ENCODE assay signal across 6 cellular contexts in genomic region chr14:24366375-24366663, GRCh38. TPM values are rescaled to one million over a fixed set of nuclear protein-coding genes. Genes with fewer than 3 reads are reported as not detected.
DNase-seq lines count a peak whose midpoint lies in the region; ATAC-seq and TF ChIP-seq lines count a peak whose summit lies in the region.

No MANE protein-coding gene starts in this region.

- no peak for TF ChIP-seq POLR2A in upper lobe of left lung (IDR thresholded peaks at IDR 0.05)

- H3K9me3 ChIP-seq in hepatocyte (ENCODE audit: low read depth) (no peaks in the 10 kb centered on the region), upper lobe of left lung (no peaks in the 10 kb centered on the region)

- peaks cover 28% of the 10 kb centered on the region for H3K4me1 Mint-ChIP-seq in activated naive CD4-positive, alpha-beta T cell treated with anti-CD3 and anti-CD28 coated beads, Interleukin-2, amount 50 U/mL, for 24 hours

- peak overlapping the region; percentile 15 for H3K4me3 ChIP-seq in hepatocyte
- H3K4me3 ChIP-seq in upper lobe of left lung = peak overlapping the region; percentile 19 to 57 (median 49)

- H3K27ac ChIP-seq in hepatocyte = peak overlapping the region; percentile 98
- H3K27ac ChIP-seq in upper lobe of left lung = peak overlapping the region; percentile 85 to 91 (median 87)

- no peak for DNase-seq in activated naive CD4-positive, alpha-beta T cell treated with anti-CD3 and anti-CD28 coated beads, Interleukin-2, amount 50 U/mL, for 72 hours (ENCODE audit: low spot score in 2 of 2)
- DNase-seq in hepatocyte (ENCODE audit: low spot score) = no peak
- DNase-seq in upper lobe of left lung = no peak
- no peak for DNase-seq in middle frontal gyrus (ENCODE audit: extremely low spot score, low spot score)
- no peak for DNase-seq in activated CD4-positive, alpha-beta T cell treated with anti-CD3 and anti-CD28 coated beads for 48 hours

- H3K27me3 ChIP-seq in hepatocyte = no peaks in the 10 kb centered on the region
- H3K27me3 ChIP-seq in upper lobe of left lung = no peaks in the 10 kb centered on the region

- H3K36me3 ChIP-seq in hepatocyte (replicated peaks; ENCODE audit: insufficient read depth, low read depth) = no peaks in the 10 kb centered on the region
- H3K36me3 ChIP-seq in upper lobe of left lung = no peaks in the 10 kb centered on the region

- peaks cover 7% of the 10 kb centered on the region for H3K4me1 ChIP-seq in hepatocyte (ENCODE audit: insufficient read depth)
- H3K4me1 ChIP-seq in upper lobe of left lung = peaks cover 23 to 41% (median 33%) of the 10 kb centered on the region in 4 donors

- H3K27me3 Mint-ChIP-seq in activated naive CD4-positive, alpha-beta T cell treated with anti-CD3 and anti-CD28 coated beads, Interleukin-2, amount 50 U/mL, for 24 hours = peaks cover 41% of the 10 kb centered on the region

- peak overlapping the region; percentile 68 for H2AFZ ChIP-seq in hepatocyte

- H3K4me2 ChIP-seq in hepatocyte = peak overlapping the region; percentile 79

- TF ChIP-seq EP300 in upper lobe of left lung (IDR thresholded peaks at IDR 0.05) = no peak

- peak overlapping the region; percentile 84 for H3K4me3 Mint-ChIP-seq in activated naive CD4-positive, alpha-beta T cell treated with anti-CD3 and anti-CD28 coated beads, Interleukin-2, amount 50 U/mL, for 24 hours

- no peaks in the 10 kb centered on the region for H3K9me3 Mint-ChIP-seq in activated naive CD4-positive, alpha-beta T cell treated with anti-CD3 and anti-CD28 coated beads, Interleukin-2, amount 50 U/mL, for 24 hours
- no peaks in the 10 kb centered on the region for H3K9me3 Mint-ChIP-seq in activated naive CD4-positive, alpha-beta T cell treated with anti-CD3 and anti-CD28 coated beads, Interleukin-2, amount 50 U/mL, for 72 hours

- ATAC-seq in activated naive CD4-positive, alpha-beta T cell treated with anti-CD3 and anti-CD28 coated beads, Interleukin-2, amount 50 U/mL, for 72 hours = no peak
- no peak for ATAC-seq in upper lobe of left lung (ENCODE audit: low FRiP score in 2 of 2)

- H4K20me1 ChIP-seq in hepatocyte (ENCODE audit: insufficient read depth, poor library complexity, severe bottlenecking) = no peaks in the 10 kb centered on the region

- H3K79me2 ChIP-seq in hepatocyte = peaks cover 7% of the 10 kb centered on the region

- H3K27ac Mint-ChIP-seq in activated naive CD4-positive, alpha-beta T cell treated with anti-CD3 and anti-CD28 coated beads, Interleukin-2, amount 50 U/mL, for 24 hours = no peak overlapping the region
- peak overlapping the region in 1 of 2 donors; percentile 75 for H3K27ac Mint-ChIP-seq in activated naive CD4-positive, alpha-beta T cell treated with anti-CD3 and anti-CD28 coated beads, Interleukin-2, amount 50 U/mL, for 72 hours

- no peaks in the 10 kb centered on the region for H3K9me2 ChIP-seq in hepatocyte (replicated peaks; ENCODE audit: insufficient read depth)

- WGBS in hepatocyte (ENCODE audit: low lambda C conversion rate, missing lambda C conversion rate) = 0% methylated on average over 10 of the region's 12 CpGs
- WGBS in upper lobe of left lung, 2 donors = 6 to 11% methylated on average over 12 of the region's 12 CpGs

- TF ChIP-seq CTCF in hepatocyte (IDR thresholded peaks at IDR 0.05; ENCODE audit: poor library complexity) (no peak), upper lobe of left lung (IDR thresholded peaks at IDR 0.05) (no peak)

- H3K36me3 Mint-ChIP-seq in activated naive CD4-positive, alpha-beta T cell treated with anti-CD3 and anti-CD28 coated beads, Interleukin-2, amount 50 U/mL, for 24 hours = no peaks in the 10 kb centered on the region
- no peaks in the 10 kb centered on the region for H3K36me3 Mint-ChIP-seq in activated naive CD4-positive, alpha-beta T cell treated with anti-CD3 and anti-CD28 coated beads, Interleukin-2, amount 50 U/mL, for 72 hours

RNA-seq across cellular contexts. Expression of gene NFATC4, which starts 1.7 kb away (rescaled TPM):
- total RNA-seq in activated naive CD4-positive, alpha-beta T cell treated with anti-CD3 and anti-CD28 coated beads, Interleukin-2, amount 50 U/mL, for 72 hours = 1 to 10 TPM in 1 of 2 donors, under 1 TPM in 1; 0.27 to 1.7 TPM
- total RNA-seq in hepatocyte (37.8 and 45.0 TPM in 2 replicates), upper lobe of left lung (10 to 100 TPM in 5 of 6 donors, 1 to 10 TPM in 1; 8.5 to 98.5 (median 42.1) TPM)
- polyA plus RNA-seq in hepatocyte = 68.8 and 84.5 TPM in 2 replicates

RNA-seq across cellular contexts. Expression of gene RIPK3, which starts 26.5 kb away (rescaled TPM):
- 10 to 100 TPM; 11.1 to 11.8 TPM for total RNA-seq in activated naive CD4-positive, alpha-beta T cell treated with anti-CD3 and anti-CD28 coated beads, Interleukin-2, amount 50 U/mL, for 72 hours
- total RNA-seq in hepatocyte (4.8 and 9.1 TPM in 2 replicates), upper lobe of left lung (10 to 100 TPM; 16.1 to 92.2 (median 29.1) TPM)
- polyA plus RNA-seq in hepatocyte = 7.0 and 7.4 TPM in 2 replicates

RNA-seq across cellular contexts. Expression of gene ADCY4, which starts 31.4 kb away (rescaled TPM):
- 1 to 10 TPM; 2.1 to 5.7 TPM for total RNA-seq in activated naive CD4-positive, alpha-beta T cell treated with anti-CD3 and anti-CD28 coated beads, Interleukin-2, amount 50 U/mL, for 72 hours
- total RNA-seq in hepatocyte = 0.63 and 1.4 TPM in 2 replicates
- polyA plus RNA-seq in hepatocyte = 1.3 and 4.1 TPM in 2 replicates
- total RNA-seq in upper lobe of left lung = 100 to 1,000 TPM in 2 of 6 donors, 10 to 100 TPM in 4; 22.4 to 159 (median 43.7) TPM

RNA-seq across cellular contexts. Expression of gene NYNRIN, which starts 32.5 kb away (rescaled TPM):
- total RNA-seq in activated naive CD4-positive, alpha-beta T cell treated with anti-CD3 and anti-CD28 coated beads, Interleukin-2, amount 50 U/mL, for 72 hours = under 1 TPM; 0.02 to 0.14 TPM
- total RNA-seq in hepatocyte = 41.7 and 56.5 TPM in 2 replicates
- 34.4 and 34.5 TPM in 2 replicates for polyA plus RNA-seq in hepatocyte
- total RNA-seq in upper lobe of left lung = 10 to 100 TPM in 5 of 6 donors, 1 to 10 TPM in 1; 5.5 to 18.7 (median 14.4) TPM

RNA-seq across cellular contexts. Expression of gene LTB4R, which starts 55.0 kb away (rescaled TPM):
- total RNA-seq in activated naive CD4-positive, alpha-beta T cell treated with anti-CD3 and anti-CD28 coated beads, Interleukin-2, amount 50 U/mL, for 72 hours = 10 to 100 TPM; 14.0 to 15.8 TPM
- total RNA-seq in hepatocyte (4.2 and 5.1 TPM in 2 replicates), upper lobe of left lung (10 to 100 TPM; 11.1 to 71.2 (median 17.7) TPM)
- polyA plus RNA-seq in hepatocyte = 3.6 and 6.2 TPM in 2 replicates
